ENCODE assay signal across 21 cellular contexts in the genomic region with DNA sequence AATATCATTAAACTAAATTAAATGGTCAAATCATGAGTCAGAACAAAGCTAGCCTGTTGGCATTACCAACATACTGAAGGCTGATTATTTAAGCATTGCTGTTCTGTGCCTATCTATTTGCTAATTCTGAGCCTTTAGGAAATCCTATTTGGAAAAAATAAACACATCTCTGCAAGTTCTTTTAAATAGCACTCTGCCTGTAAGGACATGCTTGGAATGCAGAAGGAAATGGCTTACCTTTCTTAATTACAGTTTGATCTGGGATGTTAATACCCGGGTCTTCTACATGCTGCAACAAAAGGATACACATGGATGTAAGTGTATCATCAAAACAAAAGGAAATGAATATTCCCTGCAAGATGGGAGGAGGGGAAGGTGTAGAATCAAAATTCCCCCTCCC. TPM values are rescaled to one million over a fixed set of nuclear protein-coding genes. Genes with fewer than 3 reads are reported as not detected.
A peak's percentile ranks its signal among the peaks of the same experiment; 100 is the strongest.
DNase-seq lines count a peak whose midpoint lies in the region; ATAC-seq, FAIRE-seq and TF ChIP-seq lines count a peak whose summit lies in the region.
"Had no signal": no experiment of that assay in that cellular context is flagged by ENCODE, and none has a peak within 500 bp of the region (broad histone marks: within the 10 kb centered on the region; RNA-seq: fewer than 3 reads in every experiment).

No MANE protein-coding gene starts in this region.

- FAIRE-seq in GM12892 (lab: Jason Lieb, UNC) = peak; percentile 40
- FAIRE-seq in endothelial cell of umbilical vein (lab: Jason Lieb, UNC) = no peak

- CTCF ChIA-PET in endothelial cell of umbilical vein (lab: Charles Lee) = interaction anchor here (1.1 kb wide), 1 partner anchor 1423 kb away, joined by 3 read pairs; no protein-coding TSS in a partner anchor

- TF ChIP-seq POLR2A in GM12892 (IDR thresholded peaks at IDR 0.05; ENCODE audit: low read depth, low read length) (no peak), endothelial cell of umbilical vein (IDR thresholded peaks at IDR 0.05; ENCODE audit: low read depth, low read length) (no peak)

- no peak overlapping the region for H2AFZ ChIP-seq in endothelial cell of umbilical vein (ENCODE audit: low read depth, low read length)

- H3K9ac ChIP-seq in endothelial cell of umbilical vein (replicated peaks; ENCODE audit: extremely low read depth, insufficient read depth, low read length) = no peak overlapping the region

- H3K4me1 ChIP-seq in endothelial cell of umbilical vein (ENCODE audit: control insufficient read depth, extremely low read depth, insufficient read depth, low read length) = peaks cover 13% of the 10 kb centered on the region
- H3K4me1 ChIP-seq: SJCRH30 had no signal

- no peak overlapping the region for H3K27ac ChIP-seq in endothelial cell of umbilical vein (ENCODE audit: insufficient read depth, low read depth, low read length)
- H3K27ac ChIP-seq: heart right ventricle, lower lobe of right lung, SJCRH30 had no signal

- DNase-seq in GM12892 (ENCODE audit: insufficient read length) = no peak
- peak; percentile 44 for DNase-seq in OCI-M1 (lab: John Stamatoyannopoulos, UW)
- DNase-seq in endothelial cell of umbilical vein (ENCODE audit: low read depth, low spot score) = no peak
- DNase-seq in renal cortical epithelial cell (ENCODE audit: low read depth) = peak; percentile 42
- no peak for DNase-seq in NCI-H446 treated with DMSO at 0.1 percent for 48 hours (lab: John Stamatoyannopoulos, UW)
- no peak for DNase-seq in NCI-H2227 (lab: John Stamatoyannopoulos, UW; ENCODE audit: unreplicated experiment)
- DNase-seq: activated CD4-positive, alpha-beta memory T cell treated with anti-CD3 and anti-CD28 coated beads for 36 hours; activated naive CD4-positive, alpha-beta T cell; activated T-cell treated with anti-CD3 and anti-CD28 coated beads for 4 hours; effector CD8-positive, alpha-beta T cell; heart right ventricle; lower lobe of right lung; NCI-H1694 treated with DMSO at 0.1 percent for 48 hours; NCI-H510A treated with DMSO at 0.1 percent for 48 hours; posterior cingulate gyrus; SJCRH30; stimulated activated CD4-positive, alpha-beta T cell treated with anti-CD3 and anti-CD28 coated beads, Interleukin-4, amount 100 ng/mL, for 1 hour had no signal

- ATAC-seq in HG02642 (IDR thresholded peaks at IDR 0.05; ENCODE audit: poor library complexity, unreplicated experiment) = no peak
- no peak for ATAC-seq in HG03159 (IDR thresholded peaks at IDR 0.05; ENCODE audit: unreplicated experiment)
- ATAC-seq: heart right ventricle, lower lobe of right lung, WTC11 had no signal

- H3K9me3 ChIP-seq in endothelial cell of umbilical vein (replicated peaks; ENCODE audit: control insufficient read depth, insufficient read depth, low read length) = no peaks in the 10 kb centered on the region
- H3K9me3 ChIP-seq: SJCRH30 had no signal

- no peaks in the 10 kb centered on the region for H3K79me2 ChIP-seq in endothelial cell of umbilical vein (ENCODE audit: control insufficient read depth, insufficient read depth, low read length)

- no TSS peak for BruUV-seq in endothelial cell of umbilical vein (replicated peaks; lab: Mats Ljungman, UMichigan)

- no peak overlapping the region for H3K4me2 ChIP-seq in endothelial cell of umbilical vein (ENCODE audit: insufficient read depth, low read length)

- intact Hi-C loops in endothelial cell of umbilical vein (cut with micrococcal nuclease) = no loop called here

- H3K9me1 ChIP-seq in endothelial cell of umbilical vein (replicated peaks; ENCODE audit: control insufficient read depth, extremely low read depth, insufficient read depth, low read length) = no peaks in the 10 kb centered on the region

- H3K27me3 ChIP-seq in endothelial cell of umbilical vein (ENCODE audit: control insufficient read depth in 2 of 2, insufficient read depth in 2 of 2, low read length in 2 of 2) = peaks cover 62 to 79% of the 10 kb centered on the region in 2 experiments
- H3K27me3 ChIP-seq: SJCRH30 had no signal

- dilution Hi-C loops in endothelial cell of umbilical vein (cut with MboI; ENCODE audit: extremely low pct_ligation_motif_present, low sequenced_read_pairs) = no loop called here

- POLR2A ChIA-PET in endothelial cell of umbilical vein (lab: Charles Lee) = no interaction called here

- no peaks in the 10 kb centered on the region for H3K36me3 ChIP-seq in endothelial cell of umbilical vein (ENCODE audit: control insufficient read depth in 2 of 2, extremely low read depth in 1 of 2, insufficient read depth in 2 of 2, low read length in 2 of 2)
- H3K36me3 ChIP-seq: heart right ventricle, lower lobe of right lung had no signal

- no peak overlapping the region for H3K4me3 ChIP-seq in endothelial cell of umbilical vein (replicated peaks in 1 of 3; ENCODE audit: insufficient read depth in 1 of 3, low read depth in 1 of 3, low read length in 3 of 3)
- H3K4me3 ChIP-seq: heart right ventricle, lower lobe of right lung, SJCRH30 had no signal

- no peaks in the 10 kb centered on the region for H4K20me1 ChIP-seq in endothelial cell of umbilical vein (replicated peaks; ENCODE audit: control insufficient read depth, extremely low read depth, insufficient read depth, low read length)

- TF ChIP-seq CTCF in endothelial cell of umbilical vein (IDR thresholded peaks at IDR 0.05; ENCODE audit: extremely low read depth in 1 of 2, insufficient read depth in 1 of 2, low read depth in 1 of 2, low read length in 2 of 2) = no peak

TF ChIP-seq in endothelial cell of umbilical vein, 7 proteins besides CTCF, POLR2A, EP300 and RAD21:
- TF ChIP-seq EZH2 (IDR thresholded peaks at IDR 0.05; ENCODE audit: borderline replicate concordance, low read depth, low read length, severe bottlenecking) (peak; percentile 12), JUN (IDR thresholded peaks at IDR 0.05; ENCODE audit: borderline replicate concordance, insufficient read depth, insufficient read length, low read depth) (no peak)
TF ChIP-seq in endothelial cell of umbilical vein: peak in this region for 1.

RNA-seq across cellular contexts. Expression of a gene that starts 8.3 kb away (rescaled TPM):
- polyA plus RNA-seq in GM12892 (2012; ENCODE audit: missing spikeins) = 1.5 TPM
- total RNA-seq in endothelial cell of umbilical vein (not detected in 2 replicates), renal cortical epithelial cell (2.3 and 11.2 TPM in 2 replicates)
- 0.06 and 0.11 TPM in 2 replicates for polyA plus RNA-seq in endothelial cell of umbilical vein
- 0.10 and 0.23 TPM in 2 replicates for polyA plus RNA-seq in endothelial cell of umbilical vein (2011; cell fraction: cytosol; rRNA removed)
- polyA plus RNA-seq in endothelial cell of umbilical vein (2011; cell fraction: nucleus; rRNA removed) = 0.43 and 0.57 TPM in 2 replicates
- polyA plus RNA-seq in endothelial cell of umbilical vein (2012) = 0.31 TPM in 1 of 2 replicates, not detected in the other
- not detected in 2 replicates for polyA minus RNA-seq in endothelial cell of umbilical vein
- 57.2 TPM for polyA minus RNA-seq in endothelial cell of umbilical vein (2011; cell fraction: cytosol; rRNA and poly(A)+ RNA removed)
- polyA minus RNA-seq in endothelial cell of umbilical vein (2011; cell fraction: nucleus; rRNA and poly(A)+ RNA removed) = 0.82 and 0.87 TPM in 2 replicates
- total RNA-seq: skeletal muscle tissue had no signal

Comparison
In these comparisons a context has a peak if more than half of its experiments do, and no peak if none do; other contexts are left out.
1. DNase-seq: peak in OCI-M1 (single experiment) and renal cortical epithelial cell (single experiment); none in GM12892 (single experiment), endothelial cell of umbilical vein (single experiment), NCI-H446 treated with DMSO at 0.1 percent for 48 hours (single experiment) and NCI-H2227 (single experiment).